ENCODE assay signal across 8 cellular contexts in genomic region chr4:75672461-75673026, GRCh38.
A peak's percentile ranks its signal among the peaks of the same experiment; 100 is the strongest.
DNase-seq lines count a peak whose midpoint lies in the region; ATAC-seq and TF ChIP-seq lines count a peak whose summit lies in the region.

No MANE protein-coding gene starts in this region.

- H3K4me3 ChIP-seq in GM06990 (replicated peaks; ENCODE audit: low read depth, low read length) (peak overlapping the region; percentile 100), astrocyte of the cerebellum (ENCODE audit: low read depth, low read length) (peak overlapping the region; percentile 98), iPS-11a (ENCODE audit: low read depth, low read length) (peak overlapping the region; percentile 99), skeletal muscle cell (ENCODE audit: low read depth, low read length) (peak overlapping the region; percentile 95)

- peak; percentile 82 for DNase-seq in GM06990 (ENCODE audit: extremely low read depth, insufficient read length)
- DNase-seq in GOT3 (lab: John Stamatoyannopoulos, UW): peak; percentile 17
- DNase-seq in LoVo (ENCODE audit: low spot score): peak; percentile 44
- DNase-seq in T-helper 22 cell (ENCODE audit: low read depth): peak; percentile 60
- no peak for DNase-seq in astrocyte of the cerebellum (ENCODE audit: low read depth)
- no peak for DNase-seq in skeletal muscle cell (ENCODE audit: low read depth)

- in situ Hi-C loops in astrocyte of the cerebellum (cut with HindIII; ENCODE audit: low sequenced_read_pairs): no loop called here

- H3K27me3 ChIP-seq in GM06990 (replicated peaks; ENCODE audit: control insufficient read depth, insufficient read depth, low read length): no peaks in the 10 kb centered on the region

- ATAC-seq in GM18519 (IDR thresholded peaks at IDR 0.05; ENCODE audit: low FRiP score, unreplicated experiment): no peak

- TF ChIP-seq CTCF in GM06990 (IDR thresholded peaks at IDR 0.05; ENCODE audit: insufficient read depth, low read length, poor library complexity, severe bottlenecking) (no peak), astrocyte of the cerebellum (IDR thresholded peaks at IDR 0.05; ENCODE audit: low read depth, low read length, missing control alignments) (no peak)

- no peaks in the 10 kb centered on the region for H3K36me3 ChIP-seq in GM06990 (ENCODE audit: control insufficient read depth, insufficient read depth, low read length)

Comparison
In these comparisons a context has a peak if more than half of its experiments do, and no peak if none do; other contexts are left out.
1. DNase-seq: peak in GM06990 (single experiment), GOT3 (single experiment), LoVo (single experiment) and T-helper 22 cell (single experiment); none in astrocyte of the cerebellum (single experiment) and skeletal muscle cell (single experiment).
2. Peak in every context shown above with its lines, with median percentiles within 50 percentile points of each other: H3K4me3 ChIP-seq.